ENCODE assay signal across 8 cellular contexts in genomic region chr7:74173491-74173865, GRCh38. TPM values are rescaled to one million over a fixed set of nuclear protein-coding genes. Genes with fewer than 3 reads are reported as not detected.
A peak's percentile ranks its signal among the peaks of the same experiment; 100 is the strongest.
DNase-seq lines count a peak whose midpoint lies in the region; ATAC-seq, FAIRE-seq and TF ChIP-seq lines count a peak whose summit lies in the region.

No MANE protein-coding gene starts in this region.

- H3K36me3 ChIP-seq in GM23338 (ENCODE audit: insufficient read depth): peaks cover 7% of the 10 kb centered on the region; the same call in 1 of the 2 replicates
- peaks cover 13% of the 10 kb centered on the region for H3K36me3 ChIP-seq in iPS-18a (ENCODE audit: control insufficient read depth, low read depth, low read length)

- H3K79me2 ChIP-seq in GM23338 (replicated peaks; ENCODE audit: insufficient read depth): peaks cover 42% of the 10 kb centered on the region

- 16% methylated on average over 7 of the region's 11 CpGs for WGBS in A549 (ENCODE audit: missing lambda C conversion rate)

- intact Hi-C loops in activated B cell treated with CpG ODN at 0.5 μM for 24 hours (cut with micrococcal nuclease): loop anchor here (10.0 kb wide), 1 partner anchor 1741 kb away; the partner anchor contains the start of gene POR

- H2AFZ ChIP-seq in GM23338: peak overlapping the region; percentile 76; the same call in 1 of the 2 replicates

- H3K9ac ChIP-seq in iPS-18a (ENCODE audit: low read length): peak overlapping the region; percentile 95

- H3K4me3 ChIP-seq in A549 (peak overlapping the region; percentile 96), GM23338 (peak overlapping the region; percentile 81), iPS-18a (ENCODE audit: low read length) (peak overlapping the region; percentile 95)

- H3K4me2 ChIP-seq in A549: peak overlapping the region; percentile 90
- peak overlapping the region; percentile 94 for H3K4me2 ChIP-seq in GM23338

- H3K9me3 Mint-ChIP-seq in GM23338: no peaks in the 10 kb centered on the region
- no peaks in the 10 kb centered on the region for H3K9me3 Mint-ChIP-seq in activated B cell treated with CpG ODN at 0.5 μM for 24 hours

- no peak for FAIRE-seq in A549 (lab: Jason Lieb, UNC)

- peaks cover 32% of the 10 kb centered on the region for H4K20me1 ChIP-seq in GM23338 (replicated peaks; ENCODE audit: insufficient read depth)

- H3K4me1 ChIP-seq in A549 (peaks cover 38% of the 10 kb centered on the region), GM23338 (ENCODE audit: insufficient read depth) (peaks cover 21% of the 10 kb centered on the region), iPS-18a (ENCODE audit: control insufficient read depth, low read depth, low read length) (peaks cover 21% of the 10 kb centered on the region)

- no peak for TF ChIP-seq RAD21 in A549 (conservative IDR thresholded peaks at IDR 0.05 in 1 of 2, IDR thresholded peaks at IDR 0.05 in 1 of 2)

- no peak for DNase-seq in A549 (ENCODE audit: low read depth in 1 of 2, low spot score in 1 of 2)
- DNase-seq in GM23338 (ENCODE audit: low spot score): no peak
- no peak for DNase-seq in activated B cell treated with CpG ODN at 0.5 μM for 24 hours
- DNase-seq in substantia nigra (lab: John Stamatoyannopoulos, UW): no peak
- DNase-seq in HuH-7 (ENCODE audit: low spot score): no peak

- H3F3A ChIP-seq in GM23338 (replicated peaks; ENCODE audit: low read depth): peaks cover 8% of the 10 kb centered on the region

- no peak for TF ChIP-seq POLR2A in A549 (IDR thresholded peaks at IDR 0.05; ENCODE audit: low read length)

- H3K27me3 ChIP-seq in GM23338 (ENCODE audit: insufficient read depth) (no peaks in the 10 kb centered on the region), iPS-18a (ENCODE audit: control insufficient read depth, insufficient read depth, low read length) (no peaks in the 10 kb centered on the region)

- TF ChIP-seq EP300 in A549 (IDR thresholded peaks at IDR 0.05): no peak

- no peaks in the 10 kb centered on the region for H3K9me3 ChIP-seq in A549
- H3K9me3 ChIP-seq in iPS-18a (ENCODE audit: control insufficient read depth, low read depth, low read length): no peaks in the 10 kb centered on the region

- peak overlapping the region; percentile 89 for H3K4me3 Mint-ChIP-seq in GM23338
- peak overlapping the region; percentile 88 for H3K4me3 Mint-ChIP-seq in activated B cell treated with CpG ODN at 0.5 μM for 24 hours

- CTCF ChIA-PET in A549 (lab: Yijun Ruan, JAX) (interaction anchor here (0.6 to 2.5 kb wide), 6 partner anchors 11 to 105 kb away, joined by 3 to 12 read pairs (median 4); no protein-coding TSS in a partner anchor), activated B cell treated with CpG ODN at 0.5 μM for 24 hours (lab: Charles Lee) (interaction anchor here (0.7 to 2.2 kb wide), 5 partner anchors 10 to 227 kb away, joined by 3 to 11 read pairs (median 4); no protein-coding TSS in a partner anchor)

- H3K4me1 Mint-ChIP-seq in GM23338 (peaks cover 32% of the 10 kb centered on the region), activated B cell treated with CpG ODN at 0.5 μM for 24 hours (peaks cover 42% of the 10 kb centered on the region)

- H3K36me3 Mint-ChIP-seq in GM23338 (ENCODE audit: low read depth): peaks cover 26% of the 10 kb centered on the region
- peaks cover 19% of the 10 kb centered on the region for H3K36me3 Mint-ChIP-seq in activated B cell treated with CpG ODN at 0.5 μM for 24 hours (ENCODE audit: low read depth)

- POLR2A ChIA-PET in A549 (lab: Yijun Ruan, JAX): interaction anchor here (0.9 to 1.5 kb wide), 3 partner anchors 10 to 90 kb away, joined by 4 to 8 read pairs (median 5); partner anchors contain the start of gene LIMK1
- POLR2A ChIA-PET in activated B cell treated with CpG ODN at 0.5 μM for 24 hours (lab: Charles Lee): interaction anchor here (0.6 to 3.6 kb wide), 11 partner anchors 12 to 106 kb away, joined by 3 to 33 read pairs (median 10); partner anchors contain the start of genes LAT2 and LIMK1

- H3K9me2 ChIP-seq in GM23338 (ENCODE audit: insufficient read depth): no peaks in the 10 kb centered on the region

- no peak for ATAC-seq in A549
- peak; percentile 39 for ATAC-seq in GM23338
- no peak for ATAC-seq in activated B cell treated with CpG ODN at 0.5 μM for 24 hours (ENCODE audit: low read depth)
- ATAC-seq in HG02759 (IDR thresholded peaks at IDR 0.05; ENCODE audit: unreplicated experiment): no peak
- ATAC-seq in GM19455 (IDR thresholded peaks at IDR 0.05; ENCODE audit: unreplicated experiment): no peak

- peak overlapping the region; percentile 95 for H3K27ac Mint-ChIP-seq in GM23338
- H3K27ac Mint-ChIP-seq in activated B cell treated with CpG ODN at 0.5 μM for 24 hours: peak overlapping the region; percentile 70

- H3K27ac ChIP-seq in A549 (peak overlapping the region; percentile 94 to 99), GM23338 (ENCODE audit: low read depth) (peak overlapping the region; percentile 65), iPS-18a (ENCODE audit: low read length) (peak overlapping the region; percentile 0), substantia nigra (ENCODE audit: low read depth, low read length, poor library complexity, severe bottlenecking) (peak overlapping the region; percentile 90)

- TF ChIP-seq CTCF in A549 (IDR thresholded peaks at IDR 0.05) (no peak), GM23338 (conservative IDR thresholded peaks at IDR 0.05; ENCODE audit: low read depth in 2 of 2) (no peak), activated B cell treated with CpG ODN at 0.5 μM for 24 hours (IDR thresholded peaks at IDR 0.05) (no peak)

- H3K27me3 Mint-ChIP-seq in GM23338 (ENCODE audit: insufficient read depth, low read depth, poor library complexity): peaks cover 8% of the 10 kb centered on the region
- H3K27me3 Mint-ChIP-seq in activated B cell treated with CpG ODN at 0.5 μM for 24 hours: no peaks in the 10 kb centered on the region

TF ChIP-seq in A549, 52 proteins besides CTCF, POLR2A, EP300 and RAD21:
- TF ChIP-seq NPAS2 (CRISPR knock-in tag; IDR thresholded peaks at IDR 0.05; ENCODE audit: borderline replicate concordance) (no peak), HOXB5 (CRISPR knock-in tag; IDR thresholded peaks at IDR 0.05) (no peak), HEYL (CRISPR knock-in tag; IDR thresholded peaks at IDR 0.05) (no peak), CHD2 (IDR thresholded peaks at IDR 0.05; ENCODE audit: low read length, partially characterized antibody) (no peak), HDAC2 (IDR thresholded peaks at IDR 0.05) (no peak), KDM5A (IDR thresholded peaks at IDR 0.05) (no peak), RFX5 (IDR thresholded peaks at IDR 0.05) (no peak), ZSCAN20 (CRISPR knock-in tag; IDR thresholded peaks at IDR 0.05) (no peak), PBX3 (IDR thresholded peaks at IDR 0.05) (no peak), CHD4 (IDR thresholded peaks at IDR 0.05; ENCODE audit: borderline replicate concordance) (no peak)

TF ChIP-seq in GM23338, 12 proteins besides CTCF, POLR2A, EP300 and RAD21 (continues in another document):
- TF ChIP-seq STAT1 (IDR thresholded peaks at IDR 0.05; ENCODE audit: unreplicated experiment) (no peak), REST (IDR thresholded peaks at IDR 0.05; ENCODE audit: unreplicated experiment) (no peak), ZNF114 (CRISPR knock-in tag; IDR thresholded peaks at IDR 0.05) (no peak), ZNF331 (CRISPR knock-in tag; IDR thresholded peaks at IDR 0.05; ENCODE audit: low read depth) (no peak), POLR2AphosphoS5 (IDR thresholded peaks at IDR 0.05; ENCODE audit: low read depth) (no peak)

RNA-seq across cellular contexts. Expression of gene EIF4H, which starts 0.7 kb away (rescaled TPM):
- 300 and 364 TPM in 2 replicates for polyA plus RNA-seq in A549 (2011; rRNA removed)
- 289 and 308 TPM in 2 replicates for polyA plus RNA-seq in A549 (2012; cell fraction: cytosol; rRNA removed)
- 226 and 322 TPM in 2 replicates for polyA plus RNA-seq in A549 (2012; cell fraction: nucleus; rRNA removed)
- polyA plus RNA-seq in A549 (2017; fragmentation: RNase III; extraction: RNeasy Plus Mini Kit Qiagen cat#74134 plus additional on column Dnase treatment): 343 to 377 TPM (median 361 TPM) in 3 replicates
- polyA minus RNA-seq in A549 (2011; rRNA and poly(A)+ RNA removed): 229 and 243 TPM in 2 replicates
- 298 and 309 TPM in 2 replicates for total RNA-seq in GM23338 (2014; rRNA removed; shearing (Covaris generic))
- 183 and 197 TPM in 2 replicates for polyA plus RNA-seq in GM23338 (2016; fragmentation: Nextera tagmentation; extraction: Ambion mirVana)
- 263 and 280 TPM in 2 replicates for total RNA-seq in activated B cell treated with CpG ODN at 0.5 μM for 24 hours

RNA-seq across cellular contexts. Expression of gene LAT2, which starts 36.3 kb away (rescaled TPM):
- polyA plus RNA-seq in A549 (2011; rRNA removed) (2.9 and 3.0 TPM in 2 replicates), A549 (2017; fragmentation: RNase III; extraction: RNeasy Plus Mini Kit Qiagen cat#74134 plus additional on column Dnase treatment) (0.83 to 1.0 TPM (median 0.97 TPM) in 3 replicates), GM23338 (2016; fragmentation: Nextera tagmentation; extraction: Ambion mirVana) (0.94 and 1.5 TPM in 2 replicates)
- polyA plus RNA-seq in A549 (2012; cell fraction: cytosol; rRNA removed): 1.3 and 1.7 TPM in 2 replicates
- 3.1 and 3.8 TPM in 2 replicates for polyA plus RNA-seq in A549 (2012; cell fraction: nucleus; rRNA removed)
- 2.7 and 4.2 TPM in 2 replicates for polyA minus RNA-seq in A549 (2011; rRNA and poly(A)+ RNA removed)
- total RNA-seq in GM23338 (2014; rRNA removed; shearing (Covaris generic)): 0.08 TPM in 1 of 2 replicates, not detected in the other
- total RNA-seq in activated B cell treated with CpG ODN at 0.5 μM for 24 hours: 291 and 329 TPM in 2 replicates

Comparison
In these comparisons a context has a peak if more than half of its experiments do, and no peak if none do; other contexts are left out.
1. H3K27ac ChIP-seq: peak in every context shown above with its lines; median percentile 96 in A549; 90 in substantia nigra; 65 in GM23338; 0 in iPS-18a.
2. RNA of gene LAT2, which starts 36.3 kb away (total RNA-seq): 291 to 329 TPM in activated B cell treated with CpG ODN at 0.5 μM for 24 hours; 0.08 TPM in GM23338; every median in the first group is over 100 times any median in the second.
3. Peak in every context shown above with its lines, with median percentiles within 50 percentile points of each other: H3K4me3 ChIP-seq.